4 cellular contexts compared by ENCODE assay signal in genomic region chr5:178045971-178046370, GRCh38. TPM values are rescaled to one million over a fixed set of nuclear protein-coding genes. Genes with fewer than 3 reads are reported as not detected.
"Had no signal": no experiment of that assay in that cellular context is flagged by ENCODE, and none has a peak within 500 bp of the region (broad histone marks: within the 10 kb centered on the region; RNA-seq: fewer than 3 reads in every experiment).

No MANE protein-coding gene starts in this region.

RNA-seq across cellular contexts. Expression of gene PROP1, which starts 49.9 kb away (rescaled TPM):
- total RNA-seq: LHCN-M2, M059J, MCF 10A, NCI-H460 had no signal
